In genomic region chr1:232868793-232869491, GRCh38 we compare ENCODE assay signal across 1 cellular context.
TF ChIP-seq lines count a peak whose summit lies in the region.

No MANE protein-coding gene starts in this region.

TF ChIP-seq in HEK293, 187 proteins besides CTCF, POLR2A, EP300 and RAD21 (continued from another document and continues in another):
- peak; percentile 56; the same call in 1 of the 2 replicates for TF ChIP-seq ZNF404 (tag by site-specific recombination; IDR thresholded peaks at IDR 0.05)
- no peak for TF ChIP-seq ZNF274 (IDR thresholded peaks at IDR 0.05; ENCODE audit: low read length)
- no peak for TF ChIP-seq ZNF274 (tag by site-specific recombination; IDR thresholded peaks at IDR 0.05; ENCODE audit: borderline replicate concordance)
- peak; percentile 82 for TF ChIP-seq ZNF580 (tag by site-specific recombination; IDR thresholded peaks at IDR 0.05)
- peak; percentile 93 for TF ChIP-seq ZNF24 (tag by site-specific recombination; IDR thresholded peaks at IDR 0.05)
- TF ChIP-seq ZNF514 (tag by site-specific recombination; IDR thresholded peaks at IDR 0.05), result no peak
- TF ChIP-seq AEBP2 (tag by site-specific recombination; IDR thresholded peaks at IDR 0.05; ENCODE audit: borderline replicate concordance), result no peak
- peak; percentile 67; the same call in 1 of the 2 replicates for TF ChIP-seq INSM2 (tag by site-specific recombination; IDR thresholded peaks at IDR 0.05)
- TF ChIP-seq ZNF670 (tag by site-specific recombination; IDR thresholded peaks at IDR 0.05; ENCODE audit: low read depth), result no peak
- TF ChIP-seq GLI2 (tag by site-specific recombination; IDR thresholded peaks at IDR 0.05; ENCODE audit: borderline replicate concordance, low read depth), result no peak
- TF ChIP-seq ZNF175 (tag by site-specific recombination; IDR thresholded peaks at IDR 0.05), result no peak
- TF ChIP-seq ZBTB11 (tag by site-specific recombination; conservative IDR thresholded peaks at IDR 0.05; ENCODE audit: low read depth), result no peak
- no peak for TF ChIP-seq ZNF488 (tag by site-specific recombination; IDR thresholded peaks at IDR 0.05)
- TF ChIP-seq ZNF548 (tag by site-specific recombination; IDR thresholded peaks at IDR 0.05), result no peak
- no peak for TF ChIP-seq ZNF555 (tag by site-specific recombination; conservative IDR thresholded peaks at IDR 0.05)
- TF ChIP-seq ZNF2 (tag by site-specific recombination; IDR thresholded peaks at IDR 0.05), result peak; percentile 73; the same call in 1 of the 2 replicates
- peak; percentile 83 for TF ChIP-seq ZFP69B (tag by site-specific recombination; IDR thresholded peaks at IDR 0.05)
- no peak for TF ChIP-seq ZNF596 (tag by site-specific recombination; IDR thresholded peaks at IDR 0.05)
- peak; percentile 80 for TF ChIP-seq PRDM6 (tag by site-specific recombination; IDR thresholded peaks at IDR 0.05)
- TF ChIP-seq ZFP37 (tag by site-specific recombination; IDR thresholded peaks at IDR 0.05), result peak; percentile 93
- TF ChIP-seq ZNF311 (tag by site-specific recombination; IDR thresholded peaks at IDR 0.05; ENCODE audit: borderline replicate concordance), result no peak
- peak; percentile 89 for TF ChIP-seq ZNF501 (tag by site-specific recombination; IDR thresholded peaks at IDR 0.05)
- no peak for TF ChIP-seq PBX3 (CRISPR knock-in tag; IDR thresholded peaks at IDR 0.05)
- TF ChIP-seq OSR2 (tag by site-specific recombination; IDR thresholded peaks at IDR 0.05), result peak; percentile 81
- TF ChIP-seq ZNF449 (tag by site-specific recombination; IDR thresholded peaks at IDR 0.05), result peak; percentile 58; the same call in 1 of the 2 replicates
- 0 out of 2 replicates have a peak, but pooled peaks have one; percentile 62 for TF ChIP-seq ZNF19 (tag by site-specific recombination; IDR thresholded peaks at IDR 0.05; ENCODE audit: low read depth)
- peak; percentile 69 for TF ChIP-seq ZNF600 (tag by site-specific recombination; IDR thresholded peaks at IDR 0.05)
- no peak for TF ChIP-seq ZNF830 (tag by site-specific recombination; IDR thresholded peaks at IDR 0.05; ENCODE audit: low read depth)
- no peak for TF ChIP-seq ZNF266 (tag by site-specific recombination; IDR thresholded peaks at IDR 0.05; ENCODE audit: low read depth)
- no peak for TF ChIP-seq HOXA7 (CRISPR knock-in tag; IDR thresholded peaks at IDR 0.05; ENCODE audit: borderline replicate concordance)
- TF ChIP-seq ZNF777 (tag by site-specific recombination; IDR thresholded peaks at IDR 0.05; ENCODE audit: borderline replicate concordance), result no peak
- no peak for TF ChIP-seq ZNF704 (tag by site-specific recombination; IDR thresholded peaks at IDR 0.05)
- no peak for TF ChIP-seq ZNF223 (tag by site-specific recombination; IDR thresholded peaks at IDR 0.05)
- 0 out of 2 replicates have a peak, but pooled peaks have one; percentile 47 for TF ChIP-seq WT1 (tag by site-specific recombination; IDR thresholded peaks at IDR 0.05)
- TF ChIP-seq GFI1B (tag by site-specific recombination; IDR thresholded peaks at IDR 0.05), result no peak
- TF ChIP-seq ZSCAN23 (tag by site-specific recombination; IDR thresholded peaks at IDR 0.05), result peak; percentile 80; the same call in 1 of the 2 replicates
- peak; percentile 73 for TF ChIP-seq ZIC2 (tag by site-specific recombination; IDR thresholded peaks at IDR 0.05)
- TF ChIP-seq ZNF639 (tag by site-specific recombination; IDR thresholded peaks at IDR 0.05), result peak; percentile 91
- no peak for TF ChIP-seq SP2 (tag by site-specific recombination; IDR thresholded peaks at IDR 0.05)
